In the genomic region with DNA sequence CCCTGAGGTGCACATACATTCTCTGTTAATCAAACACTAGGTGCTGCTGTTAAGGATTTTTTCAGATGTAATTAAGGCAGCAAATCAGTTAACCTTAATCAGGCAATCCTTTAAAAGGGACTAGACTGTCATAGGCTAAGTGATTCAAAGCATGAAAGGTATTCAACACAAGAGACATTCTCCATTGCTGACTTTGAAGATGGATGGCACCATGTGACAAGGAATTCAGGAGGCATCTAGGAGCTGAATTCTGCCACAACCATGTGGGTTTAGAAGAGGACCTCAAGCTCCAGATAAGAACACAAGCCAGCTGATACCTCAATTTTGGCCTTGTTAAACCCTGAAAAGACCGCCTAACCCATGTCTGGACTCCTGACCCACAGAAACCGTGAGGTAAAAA, we compare ENCODE assay signal across 21 cellular contexts.
DNase-seq lines count a peak whose midpoint lies in the region; ATAC-seq and TF ChIP-seq lines count a peak whose summit lies in the region.
"Had no signal": no experiment of that assay in that cellular context is flagged by ENCODE, and none has a peak within 500 bp of the region (broad histone marks: within the 10 kb centered on the region; RNA-seq: fewer than 3 reads in every experiment).

No MANE protein-coding gene starts in this region.

- no peak overlapping the region for H4K8ac ChIP-seq in trophoblast cell (ENCODE audit: low read depth, low read length)

- no peak overlapping the region for H4K12ac ChIP-seq in trophoblast cell (ENCODE audit: low read depth, low read length)

- H4K91ac ChIP-seq in trophoblast cell (ENCODE audit: low read depth, low read length), result no peak overlapping the region

- no peak overlapping the region for H2BK120ac ChIP-seq in trophoblast cell (ENCODE audit: insufficient read depth, low read length, poor library complexity)

- ATAC-seq in GM21737 (IDR thresholded peaks at IDR 0.05; ENCODE audit: unreplicated experiment), result no peak
- ATAC-seq: GM12878 had no signal

- no peak overlapping the region for H3K18ac ChIP-seq in trophoblast cell (ENCODE audit: low read length)

- H3K23ac ChIP-seq in trophoblast cell (ENCODE audit: low read length), result no peak overlapping the region

- no peak overlapping the region for H3K4me2 ChIP-seq in trophoblast cell (ENCODE audit: low read length)

- H3K27ac ChIP-seq in trophoblast cell (ENCODE audit: low read depth, low read length), result no peak overlapping the region
- H3K27ac ChIP-seq: SK-N-MC had no signal

- no peak overlapping the region for H3K14ac ChIP-seq in trophoblast cell (ENCODE audit: low read length)

- no peak overlapping the region for H2AFZ ChIP-seq in trophoblast cell (ENCODE audit: insufficient read depth, low read length, poor library complexity)

- H3K4me3 ChIP-seq in LNCaP clone FGC (ENCODE audit: low read depth, low read length) (no peak overlapping the region), trophoblast cell (ENCODE audit: low read depth, low read length) (no peak overlapping the region)
- H3K4me3 ChIP-seq: GM12878, SK-N-MC had no signal

- H3K79me2 ChIP-seq in trophoblast cell (ENCODE audit: control insufficient read depth, insufficient read depth, low read length, poor library complexity), result no peaks in the 10 kb centered on the region

- H3K27me3 ChIP-seq in trophoblast cell (ENCODE audit: insufficient read depth, low read length), result no peaks in the 10 kb centered on the region
- H3K27me3 ChIP-seq: BE2C had no signal

- 0 out of 2 replicates have a peak, but pooled peaks have one; percentile 5 for TF ChIP-seq CTCF in LNCaP clone FGC (IDR thresholded peaks at IDR 0.05; ENCODE audit: control insufficient read depth, extremely low read depth, insufficient read depth)

- WGBS in trophoblast cell (ENCODE audit: extremely low coverage, insufficient coverage, insufficient read length), result no CpG with 5 or more reads among the region's 2 CpGs

- no peak overlapping the region for H2AK5ac ChIP-seq in trophoblast cell (ENCODE audit: low read length)

- DNase-seq in A172 (ENCODE audit: low spot score) (peak; percentile 1), LNCaP clone FGC (ENCODE audit: low read depth) (no peak), kidney tubule cell (ENCODE audit: low spot score) (peak; percentile 9), trophoblast cell (peak; percentile 19 to 70), DMS153 (lab: John Stamatoyannopoulos, UW) (no peak), NCI-H446 treated with DMSO at 0.1 percent for 48 hours (lab: John Stamatoyannopoulos, UW) (no peak), AML-193 (lab: John Stamatoyannopoulos, UW) (no peak)
- DNase-seq: 8988T; BE2C; CD4-positive, alpha-beta T cell; EL; H7; HFFc6; NCI-H1436 treated with DMSO at 0.1 percent for 48 hours; NCI-H2029; NCI-H345; NCI-H526; Right ventricle myocardium superior had no signal

- peaks cover 4 to 11% of the 10 kb centered on the region in 2 experiments for H3K36me3 ChIP-seq in trophoblast cell (ENCODE audit: control insufficient read depth in 1 of 2, insufficient read depth in 2 of 2, low read length in 2 of 2)
- H3K36me3 ChIP-seq: BE2C had no signal

- H3K9me3 ChIP-seq in trophoblast cell (ENCODE audit: insufficient read depth, low read depth, low read length), result no peaks in the 10 kb centered on the region
- H3K9me3 ChIP-seq: BE2C had no signal

- H2BK12ac ChIP-seq in trophoblast cell (ENCODE audit: low read length), result no peak overlapping the region

- H2BK5ac ChIP-seq in trophoblast cell (ENCODE audit: low read depth, low read length, poor library complexity), result no peak overlapping the region

- peaks cover 2% of the 10 kb centered on the region for H3K79me1 ChIP-seq in trophoblast cell (ENCODE audit: low read length)

- H3K9ac ChIP-seq in trophoblast cell (ENCODE audit: low read length), result no peak overlapping the region

- H3K4me1 ChIP-seq in trophoblast cell (ENCODE audit: control insufficient read depth in 1 of 2, insufficient read depth in 2 of 2, low read length in 2 of 2), result peaks cover 3 to 4% of the 10 kb centered on the region in 2 experiments
- H3K4me1 ChIP-seq: BE2C had no signal

- H3K4ac ChIP-seq in trophoblast cell (ENCODE audit: low read depth, low read length), result no peak overlapping the region

Comparison
In these comparisons a context has a peak if more than half of its experiments do, and no peak if none do; other contexts are left out.
1. DNase-seq: peak in A172 (single experiment), kidney tubule cell (single experiment) and trophoblast cell (2 of 2); none in LNCaP clone FGC (single experiment), DMS153 (single experiment), NCI-H446 treated with DMSO at 0.1 percent for 48 hours (single experiment) and AML-193 (0 of 2).